8 cellular contexts compared by ENCODE assay signal in the genomic region with DNA sequence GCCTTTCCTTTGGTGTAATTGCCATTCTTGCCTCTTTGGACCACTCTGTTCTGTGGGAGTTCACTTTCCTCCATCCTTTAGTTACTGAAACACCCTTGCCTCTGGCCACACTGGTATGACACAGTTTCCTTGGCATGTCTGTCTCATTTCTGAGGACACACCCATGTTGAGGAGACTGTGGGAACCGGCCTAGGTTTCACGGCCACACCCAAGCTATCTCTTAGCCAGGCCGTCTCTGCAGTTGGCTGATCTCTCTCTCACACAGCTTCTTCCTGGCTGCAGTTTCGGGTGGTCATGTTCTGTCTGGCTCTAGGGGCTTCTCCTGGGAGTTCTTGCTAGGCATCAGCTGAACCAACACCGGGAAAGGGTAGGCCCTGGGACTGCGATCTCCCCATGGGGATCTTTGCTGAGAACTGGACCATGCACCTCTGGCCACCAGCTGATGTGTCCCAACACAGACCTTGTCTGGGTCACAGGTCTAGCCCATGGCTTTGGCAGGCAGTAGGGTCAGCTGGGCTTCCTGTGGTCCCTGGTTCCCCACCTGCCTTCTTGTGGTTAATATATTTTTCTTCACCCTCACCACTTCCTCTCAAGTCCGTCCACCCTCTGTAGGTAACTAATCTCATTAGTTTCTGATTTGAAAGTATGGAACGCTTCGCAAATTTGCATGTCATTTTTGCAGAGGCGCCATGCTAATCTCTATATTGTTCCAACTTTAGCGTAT. TPM values are rescaled to one million over a fixed set of nuclear protein-coding genes. Genes with fewer than 3 reads are reported as not detected.
DNase-seq lines count a peak whose midpoint lies in the region; ATAC-seq, FAIRE-seq and TF ChIP-seq lines count a peak whose summit lies in the region.

No MANE protein-coding gene starts in this region.

- H3K4me2 ChIP-seq in OCI-LY3 (ENCODE audit: low read length): peak overlapping the region; percentile 61

- no peaks in the 10 kb centered on the region for H3K36me3 ChIP-seq in OCI-LY3 (replicated peaks; ENCODE audit: low read depth, low read length)

- ATAC-seq in GM18520 (IDR thresholded peaks at IDR 0.05; ENCODE audit: unreplicated experiment): peak; percentile 83
- ATAC-seq in HG02642 (IDR thresholded peaks at IDR 0.05; ENCODE audit: poor library complexity, unreplicated experiment): peak; percentile 91

- no peak overlapping the region for H2AFZ ChIP-seq in OCI-LY3 (ENCODE audit: low read depth, low read length)

- no peaks in the 10 kb centered on the region for H4K20me1 ChIP-seq in OCI-LY3 (ENCODE audit: insufficient read depth, low read length)

- peak overlapping the region; percentile 34 for H3K4me3 ChIP-seq in OCI-LY3 (ENCODE audit: low read length)
- no peak overlapping the region for H3K4me3 ChIP-seq in fibroblast of the aortic adventitia (ENCODE audit: low read depth, low read length)

- peak; percentile 92 for DNase-seq in fibroblast of the aortic adventitia (ENCODE audit: low read depth)
- peak; percentile 85 for DNase-seq in urothelium cell line (ENCODE audit: low spot score)
- DNase-seq in activated naive CD4-positive, alpha-beta T cell treated with Interleukin-2 at 50 U/mL for 16 hours: no peak
- DNase-seq in DMS 273 treated with DMSO at 0.1 percent for 48 hours (lab: John Stamatoyannopoulos, UW): no peak
- no peak for DNase-seq in Ammon's horn (ENCODE audit: low spot score)

- H3K27ac ChIP-seq in OCI-LY3 (ENCODE audit: low read length): no peak overlapping the region

- no peaks in the 10 kb centered on the region for H3K9me3 ChIP-seq in OCI-LY3 (ENCODE audit: insufficient read depth, low read length)

- H3K79me2 ChIP-seq in OCI-LY3 (ENCODE audit: low read length): no peaks in the 10 kb centered on the region

- TF ChIP-seq CTCF in OCI-LY3 (IDR thresholded peaks at IDR 0.05; ENCODE audit: low read depth, low read length) (no peak), fibroblast of the aortic adventitia (IDR thresholded peaks at IDR 0.05; ENCODE audit: insufficient read depth, low read length) (no peak)

- no peak for FAIRE-seq in urothelium cell line (lab: Jason Lieb, UNC)

- peaks cover 16% of the 10 kb centered on the region for H3K4me1 ChIP-seq in OCI-LY3 (ENCODE audit: low read length)

- no peak overlapping the region for H3K9ac ChIP-seq in OCI-LY3 (ENCODE audit: low read length)

- H3K27me3 ChIP-seq in OCI-LY3 (ENCODE audit: low read depth, low read length): no peaks in the 10 kb centered on the region

RNA-seq across cellular contexts. Expression of a gene that starts 24.9 kb away (rescaled TPM):
- total RNA-seq in fibroblast of the aortic adventitia (ENCODE audit: low replicate concordance): 2.6 and 2.7 TPM in 2 replicates

RNA-seq across cellular contexts. Expression of a gene that starts 54.9 kb away (rescaled TPM):
- total RNA-seq in fibroblast of the aortic adventitia (ENCODE audit: low replicate concordance): 187 and 394 TPM in 2 replicates

Comparison
In these comparisons a context has a peak if more than half of its experiments do, and no peak if none do; other contexts are left out.
1. DNase-seq: peak in fibroblast of the aortic adventitia (single experiment) and urothelium cell line (single experiment); none in activated naive CD4-positive, alpha-beta T cell treated with Interleukin-2 at 50 U/mL for 16 hours (single experiment), DMS 273 treated with DMSO at 0.1 percent for 48 hours (single experiment) and Ammon's horn (single experiment).